ENCODE assay signal across 8 cellular contexts in the genomic region with DNA sequence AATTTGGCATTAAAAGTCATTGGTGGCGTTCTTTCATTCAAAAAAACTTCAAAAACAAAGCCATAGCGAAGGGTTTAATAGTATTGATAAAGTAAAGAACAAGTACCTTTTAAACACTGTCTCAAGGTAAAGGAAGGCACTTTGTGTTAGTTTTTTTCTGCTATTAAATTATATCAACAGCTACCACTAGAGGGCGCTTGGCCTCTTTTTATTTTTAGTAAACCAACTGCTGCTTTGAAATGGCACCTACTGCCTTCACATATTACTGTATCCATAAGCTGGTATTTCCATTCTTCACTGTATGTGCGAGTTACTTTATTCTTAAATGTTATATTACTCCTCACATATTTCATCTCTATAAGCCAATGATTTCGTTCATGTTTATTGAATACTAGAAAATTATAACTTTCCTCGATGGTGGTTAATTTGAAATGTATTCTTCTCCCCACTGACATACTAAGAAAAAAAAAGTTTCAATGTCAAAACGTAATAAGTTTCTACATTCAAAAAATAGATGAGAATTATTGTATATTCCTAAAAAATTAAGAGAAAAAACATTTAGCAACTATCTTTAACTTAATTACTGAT.
DNase-seq lines count a peak whose midpoint lies in the region; ATAC-seq, FAIRE-seq and TF ChIP-seq lines count a peak whose summit lies in the region.

No MANE protein-coding gene starts in this region.

- in situ Hi-C loops in GM12878 (cut with MboI): no loop called here

- H3K9me3 ChIP-seq in DOHH2 (ENCODE audit: control insufficient read depth, insufficient read depth, low read length): no peaks in the 10 kb centered on the region
- no peaks in the 10 kb centered on the region for H3K9me3 ChIP-seq in GM12878 (replicated peaks; ENCODE audit: control insufficient read depth, insufficient read depth, low read length)

- H3K27me3 ChIP-seq in DOHH2 (ENCODE audit: control insufficient read depth, low read length) (no peaks in the 10 kb centered on the region), GM12878 (replicated peaks in 1 of 2; ENCODE audit: control insufficient read depth in 2 of 2, insufficient read depth in 2 of 2, low read length in 1 of 2) (no peaks in the 10 kb centered on the region)

- DNase-seq in H4 (ENCODE audit: low spot score): peak; percentile 58
- peak; percentile 79 for DNase-seq in NCI-H1092 (lab: John Stamatoyannopoulos, UW)
- DNase-seq in SK-N-DZ (ENCODE audit: low spot score): peak; percentile 66
- DNase-seq in GM12878 (ENCODE audit: low read depth, low spot score): peak; percentile 1
- peak; percentile 45 for DNase-seq in iPS-NIHi7 (ENCODE audit: extremely low spot score)
- peak; percentile 12 for DNase-seq in stimulated activated CD4-positive, alpha-beta T cell treated with anti-CD3 and anti-CD28 coated beads, Interleukin-1b, Interleukin-23, amount 100 ng/mL, for 48 hours
- DNase-seq in NK-92 (lab: John Stamatoyannopoulos, UW; ENCODE audit: unreplicated experiment): no peak

- POLR2A ChIA-PET in GM12878 (lab: Charles Lee): no interaction called here

- RAD21 ChIA-PET in GM12878 (lab: Charles Lee; ENCODE audit: unreplicated experiment): interaction anchor here (0.7 to 3.7 kb wide), 4 partner anchors 168 to 220 kb away, joined by 3 to 30 read pairs (median 4); no protein-coding TSS in a partner anchor

- H3K4me1 ChIP-seq in DOHH2 (ENCODE audit: control insufficient read depth, low read length) (no peaks in the 10 kb centered on the region), GM12878 (ENCODE audit: control insufficient read depth, insufficient read depth, low read length) (no peaks in the 10 kb centered on the region)

- no peak for TF ChIP-seq EP300 in GM12878 (IDR thresholded peaks at IDR 0.05; ENCODE audit: borderline replicate concordance in 1 of 2, control insufficient read depth in 1 of 2, low read depth in 2 of 2, low read length in 2 of 2)

- peak; percentile 70 for TF ChIP-seq CTCF in DOHH2 (IDR thresholded peaks at IDR 0.05; ENCODE audit: low read depth, low read length, poor library complexity, severe bottlenecking)
- peak; percentile 46 to 71 (median 54) for TF ChIP-seq CTCF in GM12878 (IDR thresholded peaks at IDR 0.05 in 2 of 3, conservative IDR thresholded peaks at IDR 0.05 in 1 of 3; ENCODE audit: control insufficient read depth in 2 of 3, extremely low read depth in 1 of 3, insufficient read depth in 1 of 3, low read depth in 3 of 3, low read length in 3 of 3)

- H3K4me3 ChIP-seq in DOHH2 (ENCODE audit: low read length) (no peak overlapping the region), GM12878 (no peak overlapping the region)

- TF ChIP-seq POLR2A in GM12878 (IDR thresholded peaks at IDR 0.05; ENCODE audit: low read depth, low read length): no peak

- BruUV-seq in GM12878 (replicated peaks; lab: Mats Ljungman, UMichigan): no TSS peak

- ATAC-seq in GM12878: peak; percentile 74

- H3K79me2 ChIP-seq in DOHH2 (ENCODE audit: control insufficient read depth, low read length) (no peaks in the 10 kb centered on the region), GM12878 (ENCODE audit: control insufficient read depth, insufficient read depth, low read length) (no peaks in the 10 kb centered on the region)

- no peaks in the 10 kb centered on the region for H3F3A ChIP-seq in DOHH2 (ENCODE audit: control insufficient read depth, insufficient read depth)

- H3K27ac ChIP-seq in DOHH2 (ENCODE audit: low read depth, low read length) (no peak overlapping the region), GM12878 (ENCODE audit: control insufficient read depth, insufficient read depth) (no peak overlapping the region)

- no peak overlapping the region for H3K9ac ChIP-seq in GM12878 (ENCODE audit: control insufficient read depth, insufficient read depth, low read length)

- SMC1A ChIA-PET in GM12878 (lab: Charles Lee; ENCODE audit: uncharacterized antibody, unreplicated experiment): interaction anchor here (0.6 to 5.9 kb wide), 12 partner anchors 13 to 544 kb away, joined by 3 to 29 read pairs (median 4); no protein-coding TSS in a partner anchor

- H4K20me1 ChIP-seq in DOHH2 (ENCODE audit: control insufficient read depth, insufficient read depth, low read depth, low read length) (no peaks in the 10 kb centered on the region), GM12878 (ENCODE audit: control insufficient read depth, insufficient read depth) (no peaks in the 10 kb centered on the region)

- H3K4me2 ChIP-seq in DOHH2 (ENCODE audit: low read length) (no peak overlapping the region), GM12878 (ENCODE audit: control insufficient read depth, insufficient read depth) (no peak overlapping the region)

- FAIRE-seq in GM12878 (lab: Jason Lieb, UNC): no peak

- no peak overlapping the region for H2AFZ ChIP-seq in GM12878 (ENCODE audit: control insufficient read depth, low read depth, low read length)

- peak; percentile 83 for TF ChIP-seq RAD21 in GM12878 (IDR thresholded peaks at IDR 0.05; ENCODE audit: insufficient read depth, low read depth, low read length)

- intact Hi-C loops in GM12878 (cut with micrococcal nuclease; ENCODE audit: unreplicated experiment): loop anchor here (1.0 to 10.0 kb wide), 3 partner anchors 168 to 538 kb away; no protein-coding TSS in a partner anchor

- WGBS in GM12878 (ENCODE audit: insufficient coverage, insufficient replicate concordance, low lambda C conversion rate, missing lambda C conversion rate): 7% methylated on average over 7 of the region's 7 CpGs

- no peaks in the 10 kb centered on the region for H3K9me2 ChIP-seq in DOHH2 (replicated peaks; ENCODE audit: control insufficient read depth, low read length)

- CTCF ChIA-PET in GM12878 (lab: Yijun Ruan, JAX): interaction anchor here (0.7 to 7.8 kb wide), 16 partner anchors 8 to 544 kb away, joined by 3 to 107 read pairs (median 4); no protein-coding TSS in a partner anchor

- H3K36me3 ChIP-seq in DOHH2 (ENCODE audit: control insufficient read depth, low read length) (no peaks in the 10 kb centered on the region), GM12878 (ENCODE audit: control insufficient read depth in 2 of 2, insufficient read depth in 2 of 2, low read length in 1 of 2) (no peaks in the 10 kb centered on the region)

TF ChIP-seq in GM12878, 131 proteins besides CTCF, POLR2A, EP300 and RAD21:
- no peak for TF ChIP-seq ZNF217 (IDR thresholded peaks at IDR 0.05)
- TF ChIP-seq YY1 (IDR thresholded peaks at IDR 0.05; ENCODE audit: low read depth, low read length): 0 out of 2 replicates have a peak, but pooled peaks have one; percentile 25
- no peak for TF ChIP-seq CREM (IDR thresholded peaks at IDR 0.05; ENCODE audit: low read depth)
- peak; percentile 62; the same call in 1 of the 2 replicates for TF ChIP-seq SMC3 (IDR thresholded peaks at IDR 0.05; ENCODE audit: borderline replicate concordance, low read length)
- TF ChIP-seq TAF1 (IDR thresholded peaks at IDR 0.05; ENCODE audit: borderline replicate concordance, low read depth, low read length): no peak
TF ChIP-seq in GM12878: peak in this region for 2.
